ENCODE assay signal across 8 cellular contexts in genomic region chr18:596288-596881, GRCh38. TPM values are rescaled to one million over a fixed set of nuclear protein-coding genes. Genes with fewer than 3 reads are reported as not detected.
DNase-seq lines count a peak whose midpoint lies in the region; ATAC-seq, FAIRE-seq and TF ChIP-seq lines count a peak whose summit lies in the region.

No MANE protein-coding gene starts in this region.

- H3K9me3 Mint-ChIP-seq in activated T-cell treated with anti-CD3 and anti-CD28 coated beads, Interleukin-2, amount 50 U/mL, for 72 hours = no peaks in the 10 kb centered on the region

- no peak overlapping the region for H3K27ac Mint-ChIP-seq in activated T-cell treated with anti-CD3 and anti-CD28 coated beads, Interleukin-2, amount 50 U/mL, for 72 hours

- peak; percentile 77 to 79 for ATAC-seq in activated T-cell treated with anti-CD3 and anti-CD28 coated beads, Interleukin-2, amount 50 U/mL, for 72 hours (replicated peaks in 1 of 2)
- peak; percentile 92 for ATAC-seq in K562
- ATAC-seq in GM18517 (IDR thresholded peaks at IDR 0.05; ENCODE audit: unreplicated experiment) = no peak

- FAIRE-seq in K562 (lab: Jason Lieb, UNC) = peak; percentile 11

- POLR2A ChIA-PET in HEK293 (lab: Yijun Ruan, JAX) = interaction anchor here (0.7 kb wide), 2 partner anchors 92 to 370 kb away, joined by 3 read pairs; no protein-coding TSS in a partner anchor
- POLR2A ChIA-PET in K562 (lab: Yijun Ruan, JAX) = interaction anchor here (0.7 kb wide), 1 partner anchor 61 kb away, joined by 3 read pairs; no protein-coding TSS in a partner anchor

- H3K4me2 ChIP-seq in K562 (ENCODE audit: insufficient read depth, low read length) = peak overlapping the region; percentile 82

- H3K27ac ChIP-seq in HEK293 (ENCODE audit: extremely low read depth, low read depth, low read length) (no peak overlapping the region), K562 (ENCODE audit: extremely low read depth, low read depth, low read length) (no peak overlapping the region), mucosa of rectum (ENCODE audit: low read depth in 2 of 2, low read length in 2 of 2) (no peak overlapping the region), spleen (no peak overlapping the region)

- H3K9me3 ChIP-seq in HEK293 (ENCODE audit: control insufficient read depth, insufficient read depth, low read depth, low read length) (no peaks in the 10 kb centered on the region), K562 (replicated peaks; ENCODE audit: control insufficient read depth, insufficient read depth, low read depth, low read length) (no peaks in the 10 kb centered on the region), mucosa of rectum (ENCODE audit: control insufficient read depth in 2 of 2, low read length in 2 of 2) (no peaks in the 10 kb centered on the region), spleen (peaks cover 0 to 5% (median 0%) of the 10 kb centered on the region in 8 donors)

- BruUV-seq in K562 (replicated peaks; lab: Mats Ljungman, UMichigan) = no TSS peak

- intact Hi-C loops in K562 (cut with micrococcal nuclease) (no loop called here), spleen (cut with DNase I; ENCODE audit: low total_unique reads) (no loop called here)

- DNase-seq in activated T-cell treated with anti-CD3 and anti-CD28 coated beads, Interleukin-2, amount 50 U/mL, for 72 hours = peak; percentile 1 to 2
- DNase-seq in activated T-cell treated with anti-CD3 and anti-CD28 coated beads for 4 hours (no peak), NCI-H2107 (lab: John Stamatoyannopoulos, UW) (peak; percentile 46), K562 (ENCODE audit: extremely low read depth in 1 of 4, low spot score in 3 of 4) (peak; percentile 85 to 90 (median 88)), spleen (no peak)

- CTCF ChIA-PET in HEK293 (lab: Yijun Ruan, JAX) = interaction anchor here (0.9 to 2.1 kb wide), 8 partner anchors 12 to 300 kb away, joined by 3 to 12 read pairs (median 4); no protein-coding TSS in a partner anchor
- CTCF ChIA-PET in K562 (lab: Yijun Ruan, JAX; ENCODE audit: low intra/inter-chr PET ratio) = interaction anchor here (0.6 to 1.4 kb wide), 3 partner anchors 20 to 334 kb away, joined by 3 to 10 read pairs (median 4); no protein-coding TSS in a partner anchor

- H3K27me3 ChIP-seq in K562 (ENCODE audit: control insufficient read depth in 2 of 2, insufficient read depth in 2 of 2, low read length in 2 of 2) (peaks cover 3 to 4% of the 10 kb centered on the region in 2 experiments; a peak in 3 of 5 replicates), mucosa of rectum (ENCODE audit: control insufficient read depth in 2 of 2, insufficient read depth in 2 of 2, low read length in 2 of 2) (peaks cover 2 to 7% of the 10 kb centered on the region in 2 donors), spleen (replicated peaks in 1 of 7) (peaks cover 0 to 48% (median 0%) of the 10 kb centered on the region in 7 donors)

- H3K9me1 ChIP-seq in K562 (ENCODE audit: control insufficient read depth, insufficient read depth, low read length) = no peaks in the 10 kb centered on the region

- peak overlapping the region; percentile 95 for H2AFZ ChIP-seq in K562 (ENCODE audit: low read depth, low read length)

- peaks cover 14% of the 10 kb centered on the region for H3K4me1 ChIP-seq in HEK293 (ENCODE audit: control insufficient read depth, insufficient read depth, low read length)
- H3K4me1 ChIP-seq in K562 (replicated peaks in 1 of 2; ENCODE audit: control insufficient read depth in 2 of 2, insufficient read depth in 2 of 2, low read length in 2 of 2) = peaks cover 7 to 11% of the 10 kb centered on the region in 2 experiments
- H3K4me1 ChIP-seq in mucosa of rectum (ENCODE audit: control insufficient read depth in 2 of 2, insufficient read depth in 2 of 2, low read length in 2 of 2) = peaks cover 2 to 4% of the 10 kb centered on the region in 2 donors
- peaks cover 0 to 15% (median 4%) of the 10 kb centered on the region in 6 donors for H3K4me1 ChIP-seq in spleen

- H3K4me1 Mint-ChIP-seq in activated T-cell treated with anti-CD3 and anti-CD28 coated beads, Interleukin-2, amount 50 U/mL, for 72 hours (ENCODE audit: low read depth) = peaks cover 10% of the 10 kb centered on the region

- no peak for TF ChIP-seq RAD21 in K562 (CRISPR knock-in tag; conservative IDR thresholded peaks at IDR 0.05 in 1 of 2, IDR thresholded peaks at IDR 0.05 in 1 of 2)

- no peaks in the 10 kb centered on the region for H3K36me3 Mint-ChIP-seq in activated T-cell treated with anti-CD3 and anti-CD28 coated beads, Interleukin-2, amount 50 U/mL, for 72 hours (ENCODE audit: insufficient read depth in 2 of 2)

- peak overlapping the region; percentile 44 to 76 for H3K9ac ChIP-seq in K562 (ENCODE audit: insufficient read depth in 1 of 2, low read depth in 2 of 2, low read length in 2 of 2)
- no peak overlapping the region for H3K9ac ChIP-seq in mucosa of rectum (ENCODE audit: low read depth in 1 of 2, low read length in 2 of 2)

- no peak overlapping the region for H3K4me3 ChIP-seq in HEK293 (ENCODE audit: low read depth, low read length)
- H3K4me3 ChIP-seq in K562 = peak overlapping the region; percentile 25
- H3K4me3 ChIP-seq in mucosa of rectum (ENCODE audit: low read length in 2 of 2) = peak overlapping the region; percentile 51 to 63
- peak overlapping the region in 2 of 8 donors; percentile 5 to 54 for H3K4me3 ChIP-seq in spleen

- H3K4me3 Mint-ChIP-seq in activated T-cell treated with anti-CD3 and anti-CD28 coated beads, Interleukin-2, amount 50 U/mL, for 72 hours = peak overlapping the region; percentile 39 to 59

- no peak for TF ChIP-seq CTCF in HEK293 (tag by site-specific recombination; IDR thresholded peaks at IDR 0.05)
- TF ChIP-seq CTCF in K562 (IDR thresholded peaks at IDR 0.05 in 2 of 3, conservative IDR thresholded peaks at IDR 0.05 in 1 of 3; ENCODE audit: insufficient read depth in 2 of 3, low read depth in 1 of 3, low read length in 3 of 3) = no peak
- no peak for TF ChIP-seq CTCF in spleen (IDR thresholded peaks at IDR 0.05 in 8 of 11, conservative IDR thresholded peaks at IDR 0.05 in 3 of 11)

- 9% methylated on average over 17 of the region's 24 CpGs for WGBS in K562 (ENCODE audit: insufficient coverage, low coverage, missing lambda C conversion rate)
- 21 to 37% (median 30%) methylated on average over 13 to 24 of the region's 24 CpGs for WGBS in spleen, 5 donors

- in situ Hi-C loops in K562 (cut with MboI) = no loop called here

- H4K20me1 ChIP-seq in K562 (replicated peaks; ENCODE audit: control insufficient read depth, insufficient read depth, low read length) = no peaks in the 10 kb centered on the region

- H3K27me3 Mint-ChIP-seq in activated T-cell treated with anti-CD3 and anti-CD28 coated beads, Interleukin-2, amount 50 U/mL, for 72 hours (ENCODE audit: low read depth) = peaks cover 49% of the 10 kb centered on the region

- TF ChIP-seq EP300 in K562 (IDR thresholded peaks at IDR 0.05; ENCODE audit: low read length) = no peak

- no peaks in the 10 kb centered on the region for H3K79me2 ChIP-seq in K562 (ENCODE audit: control insufficient read depth, insufficient read depth, low read length)

- peak; percentile 54; the same call in 1 of the 2 replicates for TF ChIP-seq POLR2A in K562 (conservative IDR thresholded peaks at IDR 0.05)
- no peak for TF ChIP-seq POLR2A in spleen (IDR thresholded peaks at IDR 0.05)

- H3K36me3 ChIP-seq in HEK293 (ENCODE audit: control insufficient read depth in 2 of 2, insufficient read depth in 1 of 2, low read length in 2 of 2) (no peaks in the 10 kb centered on the region), K562 (ENCODE audit: control insufficient read depth, insufficient read depth, low read length) (no peaks in the 10 kb centered on the region), mucosa of rectum (ENCODE audit: control insufficient read depth in 2 of 2, insufficient read depth in 2 of 2, low read length in 2 of 2) (no peaks in the 10 kb centered on the region), spleen (no peaks in the 10 kb centered on the region)

RNA-seq across cellular contexts. Expression of gene CLUL1, which starts 0.4 kb away (rescaled TPM):
- not detected for total RNA-seq in activated T-cell treated with anti-CD3 and anti-CD28 coated beads, Interleukin-2, amount 50 U/mL, for 72 hours
- total RNA-seq in K562 (2011; cell fraction: chromatin; rRNA removed; ENCODE audit: low replicate concordance) = 0.16 and 2.2 TPM in 2 replicates
- total RNA-seq in K562 (2011; cell fraction: nucleolus; rRNA removed) = 1.0 TPM in 1 of 2 replicates, not detected in the other
- 0.51 TPM in 1 of 2 replicates, not detected in the other for total RNA-seq in K562 (2011; cell fraction: nucleoplasm; rRNA removed)
- total RNA-seq in K562 (2014; rRNA removed) (0.86 TPM in 1 of 2 replicates, not detected in the other), K562 (2014; rRNA removed; fragmentation: Illumina TruSeq; extraction: Trizol) (0.40 and 0.41 TPM in 2 replicates), K562 (2015; rRNA removed; fragmentation: Illumina TruSeq; extraction: Trizol) (0.76 TPM in 1 of 2 replicates, not detected in the other), K562 (2021) (not detected in 2 replicates), spleen (1 to 10 TPM in 1 of 7 donors, under 1 TPM in 1, not detected in 5; 0.61 to 5.1 TPM)
- polyA plus RNA-seq in K562 (2011; rRNA removed) (0.49 and 0.80 TPM in 2 replicates), K562 (2014; fragmentation: Illumina TruSeq; extraction: Trizol) (0.28 TPM in 1 of 2 replicates, not detected in the other), K562 (2014; fragmentation: Nextera tagmentation; extraction: Ambion mirVana) (under 1 TPM; 0.32 to 0.70 TPM), K562 (2014; rRNA removed) (0.30 and 0.41 TPM in 2 replicates), spleen (not detected)
- 0.09 and 0.27 TPM in 2 replicates for polyA plus RNA-seq in K562 (2011; cell fraction: cytosol; rRNA removed)
- polyA plus RNA-seq in K562 (2011; cell fraction: nucleus; rRNA removed) = 0.67 and 1.1 TPM in 2 replicates
- 0.43 and 0.54 TPM in 2 replicates for polyA plus RNA-seq in K562 (2012)
- polyA minus RNA-seq in K562 (2011; rRNA and poly(A)+ RNA removed) = 0.84 and 1.3 TPM in 2 replicates
- not detected in 2 replicates for polyA minus RNA-seq in K562 (2011; cell fraction: cytosol; rRNA and poly(A)+ RNA removed)
- polyA minus RNA-seq in K562 (2011; cell fraction: nucleus; rRNA and poly(A)+ RNA removed) = 1.00 TPM in 1 of 2 replicates, not detected in the other

RNA-seq across cellular contexts. Expression of gene CETN1, which starts 16.2 kb away (rescaled TPM):
- total RNA-seq in activated T-cell treated with anti-CD3 and anti-CD28 coated beads, Interleukin-2, amount 50 U/mL, for 72 hours = not detected
- total RNA-seq in K562 (2011; cell fraction: chromatin; rRNA removed; ENCODE audit: low replicate concordance) = not detected in 2 replicates
- total RNA-seq in K562 (2011; cell fraction: nucleolus; rRNA removed) = not detected in 2 replicates
- total RNA-seq in K562 (2011; cell fraction: nucleoplasm; rRNA removed) = not detected in 2 replicates
- total RNA-seq in K562 (2014; rRNA removed) (0.18 and 0.33 TPM in 2 replicates), K562 (2014; rRNA removed; fragmentation: Illumina TruSeq; extraction: Trizol) (not detected in 2 replicates), K562 (2015; rRNA removed; fragmentation: Illumina TruSeq; extraction: Trizol) (0.07 and 0.11 TPM in 2 replicates), K562 (2021) (0.16 TPM in 1 of 2 replicates, not detected in the other), spleen (not detected)
- polyA plus RNA-seq in K562 (2011; rRNA removed) (not detected in 2 replicates), K562 (2014; fragmentation: Illumina TruSeq; extraction: Trizol) (0.19 and 0.28 TPM in 2 replicates), K562 (2014; fragmentation: Nextera tagmentation; extraction: Ambion mirVana) (under 1 TPM; 0.11 to 0.34 TPM), K562 (2014; rRNA removed) (0.25 TPM in 1 of 2 replicates, not detected in the other), spleen (not detected)
- polyA plus RNA-seq in K562 (2011; cell fraction: cytosol; rRNA removed) = not detected in 2 replicates
- not detected in 2 replicates for polyA plus RNA-seq in K562 (2011; cell fraction: nucleus; rRNA removed)
- 0.09 and 0.98 TPM in 2 replicates for polyA plus RNA-seq in K562 (2012)
- polyA minus RNA-seq in K562 (2011; rRNA and poly(A)+ RNA removed) = not detected in 2 replicates
- not detected in 2 replicates for polyA minus RNA-seq in K562 (2011; cell fraction: cytosol; rRNA and poly(A)+ RNA removed)
- not detected in 2 replicates for polyA minus RNA-seq in K562 (2011; cell fraction: nucleus; rRNA and poly(A)+ RNA removed)

Comparison
In these comparisons a context has a peak if more than half of its experiments do, and no peak if none do; other contexts are left out.
1. DNase-seq: peak in activated T-cell treated with anti-CD3 and anti-CD28 coated beads, Interleukin-2, amount 50 U/mL, for 72 hours (2 of 2), NCI-H2107 (single experiment) and K562 (4 of 4); none in activated T-cell treated with anti-CD3 and anti-CD28 coated beads for 4 hours (single experiment) and spleen (single experiment).
2. H3K9ac ChIP-seq: peak in K562 (2 of 2); none in mucosa of rectum (0 of 2).